In the genomic region with DNA sequence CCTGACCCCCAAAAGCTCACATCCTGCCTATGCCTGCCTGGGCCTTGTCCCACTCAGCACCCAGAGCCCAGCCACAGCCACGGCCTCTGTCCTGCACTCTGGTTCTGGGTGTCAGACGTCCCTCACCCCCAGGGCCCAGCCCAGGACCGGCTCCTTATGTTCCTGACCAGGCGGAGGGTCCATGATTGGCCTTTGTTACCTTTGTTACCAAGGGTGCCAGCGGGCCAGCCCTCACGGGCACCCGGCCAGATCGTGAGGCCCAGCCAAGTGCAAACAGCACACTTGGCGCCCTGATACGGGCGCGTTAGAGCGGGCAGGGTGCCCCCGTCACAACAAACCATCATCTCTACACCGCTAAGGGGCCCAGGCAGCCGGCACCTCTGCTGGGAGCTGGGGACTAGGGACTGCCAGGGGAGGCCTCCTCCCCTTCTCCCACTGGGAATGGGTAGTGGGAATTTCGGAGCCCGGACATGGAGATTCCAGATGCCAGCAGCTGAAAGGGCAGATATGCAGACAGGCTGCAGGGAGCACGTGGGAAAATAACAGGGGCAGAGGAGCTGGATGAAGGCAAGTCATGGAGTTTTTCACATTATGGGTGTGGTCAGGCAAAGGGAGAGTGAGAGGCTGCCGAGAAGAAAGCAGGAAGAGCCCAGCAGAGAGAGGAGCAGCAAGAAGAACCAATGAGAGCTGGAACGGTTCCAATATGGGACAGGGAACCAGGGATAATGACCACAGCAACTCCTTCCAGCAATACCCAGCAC, we compare ENCODE assay signal across 10 cellular contexts. TPM values are rescaled to one million over a fixed set of nuclear protein-coding genes. Genes with fewer than 3 reads are reported as not detected.
DNase-seq lines count a peak whose midpoint lies in the region; TF ChIP-seq lines count a peak whose summit lies in the region.
"Had no signal": no experiment of that assay in that cellular context is flagged by ENCODE, and none has a peak within 500 bp of the region (broad histone marks: within the 10 kb centered on the region; RNA-seq: fewer than 3 reads in every experiment).

No MANE protein-coding gene starts in this region.

- H4K20me1 ChIP-seq in osteoblast (ENCODE audit: insufficient read depth, low read length): peaks cover 36% of the 10 kb centered on the region

- peaks cover 75% of the 10 kb centered on the region for H3K79me2 ChIP-seq in osteoblast (ENCODE audit: insufficient read depth, low read length)

- H3K9me3 Mint-ChIP-seq in CD8-positive, alpha-beta memory T cell: no peaks in the 10 kb centered on the region
- H3K9me3 Mint-ChIP-seq in endothelial cell (ENCODE audit: unreplicated experiment): no peaks in the 10 kb centered on the region
- no peaks in the 10 kb centered on the region for H3K9me3 Mint-ChIP-seq in activated CD4-positive, alpha-beta memory T cell treated with anti-CD3 and anti-CD28 coated beads for 36 hours
- no peaks in the 10 kb centered on the region for H3K9me3 Mint-ChIP-seq in CD4-positive, alpha-beta memory T cell
- H3K9me3 Mint-ChIP-seq: CD14-positive monocyte had no signal

- H3K36me3 Mint-ChIP-seq in CD8-positive, alpha-beta memory T cell: no peaks in the 10 kb centered on the region
- H3K36me3 Mint-ChIP-seq in endothelial cell (ENCODE audit: low read depth, unreplicated experiment): peaks cover 30% of the 10 kb centered on the region
- H3K36me3 Mint-ChIP-seq in activated CD4-positive, alpha-beta memory T cell treated with anti-CD3 and anti-CD28 coated beads for 36 hours: no peaks in the 10 kb centered on the region
- no peaks in the 10 kb centered on the region for H3K36me3 Mint-ChIP-seq in CD4-positive, alpha-beta memory T cell
- H3K36me3 Mint-ChIP-seq: CD14-positive monocyte had no signal

- H2AFZ ChIP-seq in osteoblast (ENCODE audit: low read length): no peak overlapping the region

- H3K4me3 Mint-ChIP-seq in CD8-positive, alpha-beta memory T cell: no peak overlapping the region
- H3K4me3 Mint-ChIP-seq in endothelial cell (ENCODE audit: unreplicated experiment): peak overlapping the region; percentile 43
- no peak overlapping the region for H3K4me3 Mint-ChIP-seq in activated CD4-positive, alpha-beta memory T cell treated with anti-CD3 and anti-CD28 coated beads for 36 hours
- H3K4me3 Mint-ChIP-seq in CD4-positive, alpha-beta memory T cell: no peak overlapping the region
- H3K4me3 Mint-ChIP-seq: CD14-positive monocyte had no signal

- intact Hi-C loops in activated CD4-positive, alpha-beta memory T cell treated with anti-CD3 and anti-CD28 coated beads for 36 hours (cut with micrococcal nuclease): no loop called here
- intact Hi-C loops in CD4-positive, alpha-beta memory T cell (cut with micrococcal nuclease): no loop called here

- no peaks in the 10 kb centered on the region for H3K9me3 ChIP-seq in CD8-positive, alpha-beta memory T cell (ENCODE audit: low read length)
- no peaks in the 10 kb centered on the region for H3K9me3 ChIP-seq in osteoblast (ENCODE audit: low read depth, low read length)
- no peaks in the 10 kb centered on the region for H3K9me3 ChIP-seq in CD4-positive, alpha-beta memory T cell (ENCODE audit: control insufficient read depth in 1 of 2, low read length in 2 of 2)
- H3K9me3 ChIP-seq: SJCRH30 had no signal

- H3K27ac ChIP-seq in CD8-positive, alpha-beta memory T cell (ENCODE audit: low read depth, low read length): peak overlapping the region; percentile 24
- peak overlapping the region; percentile 76 for H3K27ac ChIP-seq in osteoblast (ENCODE audit: low read depth, low read length)
- H3K27ac ChIP-seq in CD4-positive, alpha-beta memory T cell (ENCODE audit: low read depth, low read length): no peak overlapping the region
- H3K27ac ChIP-seq: SJCRH30 had no signal

- H3K27me3 ChIP-seq in CD8-positive, alpha-beta memory T cell (ENCODE audit: insufficient read depth, low read length, poor library complexity, severe bottlenecking): no peaks in the 10 kb centered on the region
- H3K27me3 ChIP-seq in osteoblast (ENCODE audit: insufficient read depth, low read length): no peaks in the 10 kb centered on the region
- no peaks in the 10 kb centered on the region for H3K27me3 ChIP-seq in CD4-positive, alpha-beta memory T cell (ENCODE audit: insufficient read depth, low read length)
- H3K27me3 ChIP-seq: SJCRH30 had no signal

- CTCF ChIA-PET in CD8-positive, alpha-beta memory T cell (lab: Charles Lee): no interaction called here
- CTCF ChIA-PET in activated CD4-positive, alpha-beta memory T cell treated with anti-CD3 and anti-CD28 coated beads for 36 hours (lab: Charles Lee): interaction anchor here (0.7 kb wide), 1 partner anchor 15 kb away, joined by 3 read pairs; no protein-coding TSS in a partner anchor
- CTCF ChIA-PET in CD4-positive, alpha-beta memory T cell (lab: Charles Lee; ENCODE audit: partially characterized antibody): no interaction called here

- no peaks in the 10 kb centered on the region for H3K27me3 Mint-ChIP-seq in CD8-positive, alpha-beta memory T cell
- H3K27me3 Mint-ChIP-seq in endothelial cell (ENCODE audit: unreplicated experiment): peaks cover 8% of the 10 kb centered on the region
- H3K27me3 Mint-ChIP-seq in activated CD4-positive, alpha-beta memory T cell treated with anti-CD3 and anti-CD28 coated beads for 36 hours: no peaks in the 10 kb centered on the region
- H3K27me3 Mint-ChIP-seq in CD4-positive, alpha-beta memory T cell: no peaks in the 10 kb centered on the region

- TF ChIP-seq CTCF in endothelial cell (IDR thresholded peaks at IDR 0.05; ENCODE audit: unreplicated experiment) (no peak), osteoblast (IDR thresholded peaks at IDR 0.05; ENCODE audit: extremely low read depth, low read depth, low read length) (no peak)

- H3K4me1 Mint-ChIP-seq in CD8-positive, alpha-beta memory T cell: peaks cover 0 to 4% (median 3%) of the 10 kb centered on the region in 3 donors
- peaks cover 58% of the 10 kb centered on the region for H3K4me1 Mint-ChIP-seq in endothelial cell (ENCODE audit: unreplicated experiment)
- H3K4me1 Mint-ChIP-seq in activated CD4-positive, alpha-beta memory T cell treated with anti-CD3 and anti-CD28 coated beads for 36 hours (ENCODE audit: low read depth): no peaks in the 10 kb centered on the region
- no peaks in the 10 kb centered on the region for H3K4me1 Mint-ChIP-seq in CD4-positive, alpha-beta memory T cell

- H3K36me3 ChIP-seq in CD8-positive, alpha-beta memory T cell (ENCODE audit: insufficient read depth, low read length): no peaks in the 10 kb centered on the region
- peaks cover 37% of the 10 kb centered on the region for H3K36me3 ChIP-seq in osteoblast (ENCODE audit: insufficient read depth, low read length)
- no peaks in the 10 kb centered on the region for H3K36me3 ChIP-seq in CD4-positive, alpha-beta memory T cell (ENCODE audit: insufficient read depth, low read length)

- DNase-seq in CD8-positive, alpha-beta memory T cell: no peak
- DNase-seq in NCI-H2171 (lab: John Stamatoyannopoulos, UW) (peak; percentile 10), endothelial cell (ENCODE audit: low spot score) (no peak), osteoblast (ENCODE audit: insufficient read length, low spot score, missing footprints) (peak; percentile 70), NOMO-1 treated with DMSO at 0.1 percent for 48 hours (lab: John Stamatoyannopoulos, UW; ENCODE audit: unreplicated experiment) (no peak)
- DNase-seq in activated CD4-positive, alpha-beta memory T cell treated with anti-CD3 and anti-CD28 coated beads for 36 hours: no peak
- no peak for DNase-seq in CD4-positive, alpha-beta memory T cell
- no peak for DNase-seq in stimulated activated CD4-positive, alpha-beta T cell treated with anti-CD3 and anti-CD28 coated beads, Interleukin-15, amount 100 ng/mL, for 24 hours

- POLR2A ChIA-PET in CD8-positive, alpha-beta memory T cell (lab: Charles Lee): no interaction called here
- POLR2A ChIA-PET in activated CD4-positive, alpha-beta memory T cell treated with anti-CD3 and anti-CD28 coated beads for 36 hours (lab: Charles Lee): no interaction called here
- POLR2A ChIA-PET in CD4-positive, alpha-beta memory T cell (lab: Charles Lee; ENCODE audit: partially characterized antibody): no interaction called here

- peaks cover 3% of the 10 kb centered on the region for H3K4me1 ChIP-seq in CD8-positive, alpha-beta memory T cell (ENCODE audit: insufficient read depth, low read length)
- peaks cover 53% of the 10 kb centered on the region for H3K4me1 ChIP-seq in osteoblast (ENCODE audit: insufficient read depth, low read length)
- H3K4me1 ChIP-seq in CD4-positive, alpha-beta memory T cell (ENCODE audit: insufficient read depth, low read length): no peaks in the 10 kb centered on the region

- no peak overlapping the region for H3K4me3 ChIP-seq in CD8-positive, alpha-beta memory T cell (ENCODE audit: low read length)
- H3K4me3 ChIP-seq in osteoblast (ENCODE audit: insufficient read depth, low read length): no peak overlapping the region
- no peak overlapping the region for H3K4me3 ChIP-seq in CD4-positive, alpha-beta memory T cell (ENCODE audit: low read length in 2 of 2)
- H3K4me3 ChIP-seq: SJCRH30 had no signal

- H3K4me2 ChIP-seq in osteoblast (ENCODE audit: insufficient read depth, low read length): no peak overlapping the region

- H3K27ac Mint-ChIP-seq in CD8-positive, alpha-beta memory T cell: no peak overlapping the region
- H3K27ac Mint-ChIP-seq in endothelial cell (ENCODE audit: unreplicated experiment): peak overlapping the region; percentile 59
- H3K27ac Mint-ChIP-seq in activated CD4-positive, alpha-beta memory T cell treated with anti-CD3 and anti-CD28 coated beads for 36 hours: no peak overlapping the region
- H3K27ac Mint-ChIP-seq in CD4-positive, alpha-beta memory T cell: no peak overlapping the region

RNA-seq across cellular contexts. Expression of a gene that starts 22.1 kb away (rescaled TPM):
- total RNA-seq in CD8-positive, alpha-beta memory T cell: under 1 TPM; 0.24 to 0.72 TPM
- not detected for polyA plus RNA-seq in CD8-positive, alpha-beta memory T cell
- total RNA-seq in endothelial cell (ENCODE audit: unreplicated experiment) (1,732 TPM), osteoblast (220 and 265 TPM in 2 replicates)
- 1 to 10 TPM; 2.8 to 3.7 TPM for total RNA-seq in activated CD4-positive, alpha-beta memory T cell treated with anti-CD3 and anti-CD28 coated beads for 36 hours
- total RNA-seq in CD4-positive, alpha-beta memory T cell: 1 to 10 TPM; 1.2 TPM
- not detected for polyA plus RNA-seq in CD4-positive, alpha-beta memory T cell
- polyA plus RNA-seq: CD14-positive monocyte had no signal

Comparison
In these comparisons a context has a peak if more than half of its experiments do, and no peak if none do; other contexts are left out.
1. DNase-seq: peak in NCI-H2171 (single experiment) and osteoblast (single experiment); none in CD8-positive, alpha-beta memory T cell (0 of 5), endothelial cell (single experiment), activated CD4-positive, alpha-beta memory T cell treated with anti-CD3 and anti-CD28 coated beads for 36 hours (single experiment), CD4-positive, alpha-beta memory T cell (0 of 5), NOMO-1 treated with DMSO at 0.1 percent for 48 hours (single experiment) and stimulated activated CD4-positive, alpha-beta T cell treated with anti-CD3 and anti-CD28 coated beads, Interleukin-15, amount 100 ng/mL, for 24 hours (single experiment).
2. RNA of a gene that starts 22.1 kb away (total RNA-seq): 1,732 TPM in endothelial cell (single experiment) and 220 to 265 TPM in osteoblast; 2.8 to 3.7 TPM in activated CD4-positive, alpha-beta memory T cell treated with anti-CD3 and anti-CD28 coated beads for 36 hours, 1.2 TPM in CD4-positive, alpha-beta memory T cell and 0.24 to 0.72 TPM in CD8-positive, alpha-beta memory T cell; every median in the first group is over 10 times any median in the second.